In genomic region chr7:39664585-39664984, GRCh38 we compare ENCODE assay signal across 22 cellular contexts.
"Had no signal": no experiment of that assay in that cellular context is flagged by ENCODE, and none has a peak within 500 bp of the region (broad histone marks: within the 10 kb centered on the region; RNA-seq: fewer than 3 reads in every experiment).

No MANE protein-coding gene starts in this region.

- H3K9me3 ChIP-seq: colonic mucosa, neutrophil, testis, upper lobe of right lung had no signal

- H3K27ac Mint-ChIP-seq: immature natural killer cell; nephron progenitor cell; stimulated activated memory B cell treated with anti-CD40 and anti-IgM and Interleukin-4, amounts not matched to agents 10 μg/mL and 1 μg/mL and 100 μg/mL, for 72 hours had no signal

- H3K4me3 ChIP-seq: colonic mucosa, left ventricle myocardium inferior, lung, spleen, testis, tibial nerve, upper lobe of right lung had no signal

- H3K4me1 ChIP-seq: colonic mucosa, spleen, testis, tibial nerve had no signal

- H3K4me3 Mint-ChIP-seq: immature natural killer cell; naive B cell; nephron progenitor cell; stimulated activated memory B cell treated with anti-CD40 and anti-IgM and Interleukin-4, amounts not matched to agents 10 μg/mL and 1 μg/mL and 100 μg/mL, for 72 hours; stimulated activated naive CD8-positive, alpha-beta T cell treated with anti-CD3 and anti-CD28 coated beads, Interleukin-15, amount 100 ng/mL, for 72 hours had no signal

- H3K27ac ChIP-seq: colonic mucosa, foreskin keratinocyte, left ventricle myocardium inferior, neutrophil, spleen, testis, tibial nerve, upper lobe of right lung had no signal

- H3K9me3 Mint-ChIP-seq: immature natural killer cell had no signal

- H3K27me3 Mint-ChIP-seq: naive B cell; stimulated activated memory B cell treated with anti-CD40 and anti-IgM and Interleukin-4, amounts not matched to agents 10 μg/mL and 1 μg/mL and 100 μg/mL, for 72 hours; stimulated activated naive CD8-positive, alpha-beta T cell treated with anti-CD3 and anti-CD28 coated beads, Interleukin-15, amount 100 ng/mL, for 72 hours had no signal

- ATAC-seq: foreskin keratinocyte; left cardiac atrium; sciatic nerve; stimulated activated memory B cell treated with anti-CD40 and anti-IgM and Interleukin-4, amounts not matched to agents 10 μg/mL and 1 μg/mL and 100 μg/mL, for 72 hours; stimulated activated naive CD8-positive, alpha-beta T cell treated with anti-CD3 and anti-CD28 coated beads, Interleukin-15, amount 100 ng/mL, for 72 hours; upper lobe of right lung had no signal

- DNase-seq: colonic mucosa; dermis blood vessel endothelial cell; foreskin keratinocyte; immature natural killer cell; left cardiac atrium; left ventricle myocardium inferior; mesenchymal stem cell; naive B cell; nephron progenitor cell; posterior cingulate gyrus; spleen; stimulated activated CD4-positive, alpha-beta T cell treated with anti-CD3 and anti-CD28 coated beads, Interleukin-15, amount 100 ng/mL, for 24 hours; stimulated activated CD4-positive, alpha-beta T cell treated with anti-CD3 and anti-CD28 coated beads, Interleukin-1b, Interleukin-23, amount 100 ng/mL, for 48 hours; stimulated activated CD4-positive, alpha-beta T cell treated with anti-CD3 and anti-CD28 coated beads, Interleukin-4, amount 100 ng/mL, for 24 hours; stimulated activated naive CD8-positive, alpha-beta T cell treated with anti-CD3 and anti-CD28 coated beads, Interleukin-15, amount 100 ng/mL, for 72 hours; testis; upper lobe of right lung had no signal

- H3K36me3 ChIP-seq: colonic mucosa, left ventricle myocardium inferior, neutrophil, upper lobe of right lung had no signal

- H3K27me3 ChIP-seq: colonic mucosa, foreskin keratinocyte, neutrophil, spleen, testis, tibial nerve, upper lobe of right lung had no signal
